8 cellular contexts compared by ENCODE assay signal in the genomic region with DNA sequence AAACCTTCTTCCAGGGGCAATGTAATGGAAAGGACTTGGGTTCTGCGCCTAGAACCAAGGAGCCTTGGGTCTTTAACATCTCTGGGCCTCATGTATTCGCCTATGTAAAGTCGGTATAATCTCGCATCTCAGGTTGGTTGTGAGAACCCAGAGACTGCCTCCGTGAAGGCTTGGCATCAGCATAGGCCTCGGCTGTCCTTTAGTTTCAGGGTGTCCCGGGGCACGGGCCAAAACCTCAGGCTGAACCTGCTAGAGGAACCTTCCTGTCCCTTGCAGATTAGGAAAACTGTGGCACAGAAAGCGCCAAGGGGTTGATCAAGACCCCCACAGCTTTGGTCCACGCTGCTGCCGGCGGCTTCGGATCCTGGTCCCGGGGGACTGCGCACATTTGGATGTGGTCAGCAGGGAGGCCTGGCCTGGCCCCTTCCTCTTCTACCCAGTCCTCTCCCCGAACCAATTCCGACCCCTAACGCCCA. TPM values are rescaled to one million over a fixed set of nuclear protein-coding genes. Genes with fewer than 3 reads are reported as not detected.
DNase-seq lines count a peak whose midpoint lies in the region; ATAC-seq, FAIRE-seq and TF ChIP-seq lines count a peak whose summit lies in the region.

No MANE protein-coding gene starts in this region.

- no peak; the same call in 1 of the 2 replicates for TF ChIP-seq RAD21 in HepG2 (CRISPR knock-in tag; IDR thresholded peaks at IDR 0.05)

- TF ChIP-seq POLR2A in HepG2 (IDR thresholded peaks at IDR 0.05; ENCODE audit: insufficient read depth in 1 of 2, low read depth in 2 of 2, low read length in 2 of 2): no peak

- peaks cover 7% of the 10 kb centered on the region for H3K36me3 Mint-ChIP-seq in activated CD4-positive, alpha-beta T cell treated with anti-CD3 and anti-CD28 coated beads, Interleukin-2, amount 10 ng/mL, durations not matched to agents 24 days and 14 days (ENCODE audit: low read depth)

- TSS peak; percentile 69 for BruUV-seq in HepG2 (replicated peaks; lab: Mats Ljungman, UMichigan)

- peaks cover 46% of the 10 kb centered on the region for H3K4me1 ChIP-seq in HepG2 (ENCODE audit: insufficient read depth, low read length)

- POLR2A ChIA-PET in HepG2 (lab: Yijun Ruan, JAX): interaction anchor here (0.9 to 4.3 kb wide), 6 partner anchors 9 to 91 kb away, joined by 3 to 31 read pairs (median 5); partner anchors contain the start of genes B3GNT9 and NOL3

- H3K4me3 ChIP-seq in HepG2 (replicated peaks in 1 of 3; ENCODE audit: insufficient read depth in 1 of 3, low read depth in 2 of 3, low read length in 3 of 3): peak overlapping the region; percentile 81 to 99 (median 83)

- peak overlapping the region; percentile 91 for H3K4me2 ChIP-seq in HepG2 (ENCODE audit: low read depth, low read length)

- intact Hi-C loops in activated CD4-positive, alpha-beta T cell treated with anti-CD3 and anti-CD28 coated beads, Interleukin-2, amount 10 ng/mL, durations not matched to agents 24 days and 14 days (cut with micrococcal nuclease): loop anchor here (5.0 kb wide), 2 partner anchors 48 to 77 kb away; partner anchors contain the start of genes FBXL8 and TRADD
- intact Hi-C loops in HepG2 (cut with micrococcal nuclease; ENCODE audit: unreplicated experiment): loop anchor here (2.0 kb wide), 1 partner anchor 90 kb away; no protein-coding TSS in a partner anchor

- H3K27me3 Mint-ChIP-seq in activated CD4-positive, alpha-beta T cell treated with anti-CD3 and anti-CD28 coated beads, Interleukin-2, amount 10 ng/mL, durations not matched to agents 24 days and 14 days: no peaks in the 10 kb centered on the region

- H3K4me3 Mint-ChIP-seq in activated CD4-positive, alpha-beta T cell treated with anti-CD3 and anti-CD28 coated beads, Interleukin-2, amount 10 ng/mL, durations not matched to agents 24 days and 14 days: peak overlapping the region; percentile 96

- H3K27ac Mint-ChIP-seq in activated CD4-positive, alpha-beta T cell treated with anti-CD3 and anti-CD28 coated beads, Interleukin-2, amount 10 ng/mL, durations not matched to agents 24 days and 14 days: peak overlapping the region; percentile 75

- no peaks in the 10 kb centered on the region for H3K36me3 ChIP-seq in HepG2 (replicated peaks in 1 of 2; ENCODE audit: control insufficient read depth in 1 of 2, insufficient read depth in 2 of 2, low read length in 2 of 2)

- no peak for TF ChIP-seq CTCF in HepG2 (CRISPR knock-in tag; IDR thresholded peaks at IDR 0.05)

- WGBS in HepG2 (ENCODE audit: low lambda C conversion rate): 77% methylated on average over 18 of the region's 18 CpGs

- H3K27ac ChIP-seq in angular gyrus (ENCODE audit: low read depth, low read length) (peak overlapping the region; percentile 94), HepG2 (ENCODE audit: extremely low read length, insufficient read depth, low read length) (peak overlapping the region; percentile 90), temporal lobe (ENCODE audit: low read depth, low read length) (peak overlapping the region; percentile 87)

- FAIRE-seq in HepG2 (lab: Jason Lieb, UNC): no peak

- DNase-seq in activated CD4-positive, alpha-beta T cell treated with anti-CD3 and anti-CD28 coated beads, Interleukin-2, amount 10 ng/mL, durations not matched to agents 24 days and 14 days: no peak
- no peak for DNase-seq in activated CD4-positive, alpha-beta T cell treated with anti-CD3 and anti-CD28 coated beads, Interleukin-2, amount 50 U/mL, for 4 hours
- DNase-seq in HepG2 (ENCODE audit: low spot score) (no peak), NCI-H2107 (lab: John Stamatoyannopoulos, UW) (no peak), hippocampal formation (lab: John Stamatoyannopoulos, UW) (no peak)

- CTCF ChIA-PET in HepG2 (lab: Yijun Ruan, JAX; ENCODE audit: low intra/inter-chr PET ratio, low total read pairs): interaction anchor here (1.2 kb wide), 1 partner anchor 47 kb away, joined by 3 read pairs; no protein-coding TSS in a partner anchor

- no peak for TF ChIP-seq EP300 in HepG2 (IDR thresholded peaks at IDR 0.05; ENCODE audit: low read depth in 2 of 2, low read length in 2 of 2)
- no peak for TF ChIP-seq EP300 in HepG2 (CRISPR knock-in tag; IDR thresholded peaks at IDR 0.05; ENCODE audit: borderline replicate concordance)

- peak overlapping the region; percentile 92 for H3K9ac ChIP-seq in HepG2 (ENCODE audit: insufficient read depth, low read depth, low read length)

- no peaks in the 10 kb centered on the region for H3K9me3 Mint-ChIP-seq in activated CD4-positive, alpha-beta T cell treated with anti-CD3 and anti-CD28 coated beads, Interleukin-2, amount 10 ng/mL, durations not matched to agents 24 days and 14 days

- H4K20me1 ChIP-seq in HepG2 (ENCODE audit: insufficient read depth, low read length): no peaks in the 10 kb centered on the region; the same call in 1 of the 2 replicates

- no peak overlapping the region for H2AFZ ChIP-seq in HepG2 (ENCODE audit: low read length)

- peaks cover 36% of the 10 kb centered on the region for H3K79me2 ChIP-seq in HepG2 (ENCODE audit: insufficient read depth, low read length)

- H3K9me3 ChIP-seq in HepG2 (ENCODE audit: low read length): no peaks in the 10 kb centered on the region

- in situ Hi-C loops in HepG2 (cut with HindIII; ENCODE audit: extremely low pct_ligation_motif_present, low pct_unique_long_range_greater_than_20kb): no loop called here

- peaks cover 29% of the 10 kb centered on the region for H3K4me1 Mint-ChIP-seq in activated CD4-positive, alpha-beta T cell treated with anti-CD3 and anti-CD28 coated beads, Interleukin-2, amount 10 ng/mL, durations not matched to agents 24 days and 14 days

- no peak for ATAC-seq in HepG2
- no peak for ATAC-seq in GM21381 (IDR thresholded peaks at IDR 0.05; ENCODE audit: unreplicated experiment)

- H3K27me3 ChIP-seq in HepG2 (ENCODE audit: control insufficient read depth in 1 of 2, insufficient read depth in 2 of 2, low read length in 2 of 2): no peaks in the 10 kb centered on the region; a peak in 1 of 5 replicates

RNA-seq across cellular contexts. Expression of gene PHAF1, which starts 0.8 kb away (rescaled TPM):
- 19.4 and 19.8 TPM in 2 replicates for total RNA-seq in activated CD4-positive, alpha-beta T cell treated with anti-CD3 and anti-CD28 coated beads, Interleukin-2, amount 10 ng/mL, durations not matched to agents 24 days and 14 days
- 48.3 and 53.6 TPM in 2 replicates for total RNA-seq in HepG2 (2016; rRNA removed; fragmentation: Illumina TruSeq; extraction: Trizol)
- 10.8 and 11.4 TPM in 2 replicates for total RNA-seq in HepG2 (2016; cell fraction: cytosol; rRNA removed; fragmentation: Illumina TruSeq; extraction: Trizol; ENCODE audit: low read depth)
- 47.8 and 49.5 TPM in 2 replicates for total RNA-seq in HepG2 (2016; cell fraction: insoluble cytoplasmic fraction; rRNA removed; fragmentation: Illumina TruSeq; extraction: Trizol)
- total RNA-seq in HepG2 (2016; cell fraction: membrane; rRNA removed; fragmentation: Illumina TruSeq; extraction: Trizol): 32.3 and 33.6 TPM in 2 replicates
- total RNA-seq in HepG2 (2016; cell fraction: nucleus; rRNA removed; fragmentation: Illumina TruSeq; extraction: Trizol): 53.1 and 54.5 TPM in 2 replicates
- 174 and 184 TPM in 2 replicates for polyA plus RNA-seq in HepG2 (2011; rRNA removed)
- polyA plus RNA-seq in HepG2 (2011; cell fraction: cytosol; rRNA removed): 91.2 and 103 TPM in 2 replicates
- polyA plus RNA-seq in HepG2 (2011; cell fraction: nucleus; rRNA removed): 248 and 255 TPM in 2 replicates
- 66.1 and 70.4 TPM in 2 replicates for polyA plus RNA-seq in HepG2 (2012)
- 4.8 and 5.4 TPM in 2 replicates for polyA plus RNA-seq in HepG2 (2016; cell fraction: cytosol; fragmentation: Illumina TruSeq; extraction: Trizol; ENCODE audit: low read depth)
- 56.4 and 67.0 TPM in 2 replicates for polyA plus RNA-seq in HepG2 (2016; cell fraction: insoluble cytoplasmic fraction; fragmentation: Illumina TruSeq; extraction: Trizol; ENCODE audit: low read depth)
- polyA plus RNA-seq in HepG2 (2016; cell fraction: membrane; fragmentation: Illumina TruSeq; extraction: Trizol; ENCODE audit: low read depth): 14.1 and 16.2 TPM in 2 replicates
- 92.6 and 109 TPM in 2 replicates for polyA plus RNA-seq in HepG2 (2016; cell fraction: nucleus; fragmentation: Illumina TruSeq; extraction: Trizol; ENCODE audit: insufficient read depth, low read depth)
- 43.7 and 236 TPM in 2 replicates for polyA minus RNA-seq in HepG2 (2011; rRNA and poly(A)+ RNA removed; ENCODE audit: low replicate concordance)
- polyA minus RNA-seq in HepG2 (2011; cell fraction: cytosol; rRNA and poly(A)+ RNA removed): 72.6 and 74.1 TPM in 2 replicates
- 219 and 250 TPM in 2 replicates for polyA minus RNA-seq in HepG2 (2011; cell fraction: nucleus; rRNA and poly(A)+ RNA removed)
- 19.2 TPM for total RNA-seq in temporal lobe

RNA-seq across cellular contexts. Expression of gene B3GNT9, which starts 41.8 kb away (rescaled TPM):
- 5.5 and 5.6 TPM in 2 replicates for total RNA-seq in activated CD4-positive, alpha-beta T cell treated with anti-CD3 and anti-CD28 coated beads, Interleukin-2, amount 10 ng/mL, durations not matched to agents 24 days and 14 days
- total RNA-seq in HepG2 (2016; rRNA removed; fragmentation: Illumina TruSeq; extraction: Trizol) (1.5 and 3.1 TPM in 2 replicates), temporal lobe (0.98 TPM)
- total RNA-seq in HepG2 (2016; cell fraction: cytosol; rRNA removed; fragmentation: Illumina TruSeq; extraction: Trizol; ENCODE audit: low read depth): 0.61 and 0.79 TPM in 2 replicates
- 1.5 and 2.9 TPM in 2 replicates for total RNA-seq in HepG2 (2016; cell fraction: insoluble cytoplasmic fraction; rRNA removed; fragmentation: Illumina TruSeq; extraction: Trizol)
- total RNA-seq in HepG2 (2016; cell fraction: membrane; rRNA removed; fragmentation: Illumina TruSeq; extraction: Trizol): 1.8 and 2.1 TPM in 2 replicates
- total RNA-seq in HepG2 (2016; cell fraction: nucleus; rRNA removed; fragmentation: Illumina TruSeq; extraction: Trizol): 1.8 and 2.5 TPM in 2 replicates
- polyA plus RNA-seq in HepG2 (2011; rRNA removed): 1.2 and 1.5 TPM in 2 replicates
- polyA plus RNA-seq in HepG2 (2011; cell fraction: cytosol; rRNA removed): 1.4 and 1.9 TPM in 2 replicates
- polyA plus RNA-seq in HepG2 (2011; cell fraction: nucleus; rRNA removed): 2.0 and 2.5 TPM in 2 replicates
- polyA plus RNA-seq in HepG2 (2012): 0.80 and 0.82 TPM in 2 replicates
- polyA plus RNA-seq in HepG2 (2016; cell fraction: cytosol; fragmentation: Illumina TruSeq; extraction: Trizol; ENCODE audit: low read depth): 0.38 and 0.54 TPM in 2 replicates
- 1.9 and 2.0 TPM in 2 replicates for polyA plus RNA-seq in HepG2 (2016; cell fraction: insoluble cytoplasmic fraction; fragmentation: Illumina TruSeq; extraction: Trizol; ENCODE audit: low read depth)
- 1.3 and 1.7 TPM in 2 replicates for polyA plus RNA-seq in HepG2 (2016; cell fraction: membrane; fragmentation: Illumina TruSeq; extraction: Trizol; ENCODE audit: low read depth)
- 4.0 and 4.3 TPM in 2 replicates for polyA plus RNA-seq in HepG2 (2016; cell fraction: nucleus; fragmentation: Illumina TruSeq; extraction: Trizol; ENCODE audit: insufficient read depth, low read depth)
- 2.8 and 8.7 TPM in 2 replicates for polyA minus RNA-seq in HepG2 (2011; rRNA and poly(A)+ RNA removed; ENCODE audit: low replicate concordance)
- polyA minus RNA-seq in HepG2 (2011; cell fraction: cytosol; rRNA and poly(A)+ RNA removed): 0.99 and 1.1 TPM in 2 replicates
- 0.99 and 1.7 TPM in 2 replicates for polyA minus RNA-seq in HepG2 (2011; cell fraction: nucleus; rRNA and poly(A)+ RNA removed)

RNA-seq across cellular contexts. Expression of gene TRADD, which starts 50.7 kb away (rescaled TPM):
- 28.9 and 30.1 TPM in 2 replicates for total RNA-seq in activated CD4-positive, alpha-beta T cell treated with anti-CD3 and anti-CD28 coated beads, Interleukin-2, amount 10 ng/mL, durations not matched to agents 24 days and 14 days
- total RNA-seq in HepG2 (2016; rRNA removed; fragmentation: Illumina TruSeq; extraction: Trizol) (6.2 and 7.8 TPM in 2 replicates), temporal lobe (0.98 TPM)
- total RNA-seq in HepG2 (2016; cell fraction: cytosol; rRNA removed; fragmentation: Illumina TruSeq; extraction: Trizol; ENCODE audit: low read depth): 3.2 TPM in 2 replicates
- 6.8 and 9.0 TPM in 2 replicates for total RNA-seq in HepG2 (2016; cell fraction: insoluble cytoplasmic fraction; rRNA removed; fragmentation: Illumina TruSeq; extraction: Trizol)
- total RNA-seq in HepG2 (2016; cell fraction: membrane; rRNA removed; fragmentation: Illumina TruSeq; extraction: Trizol): 4.6 and 4.9 TPM in 2 replicates
- 4.8 and 4.9 TPM in 2 replicates for total RNA-seq in HepG2 (2016; cell fraction: nucleus; rRNA removed; fragmentation: Illumina TruSeq; extraction: Trizol)
- 8.2 and 10.3 TPM in 2 replicates for polyA plus RNA-seq in HepG2 (2011; rRNA removed)
- polyA plus RNA-seq in HepG2 (2011; cell fraction: cytosol; rRNA removed): 9.8 and 13.8 TPM in 2 replicates
- 22.9 and 28.2 TPM in 2 replicates for polyA plus RNA-seq in HepG2 (2011; cell fraction: nucleus; rRNA removed)
- polyA plus RNA-seq in HepG2 (2012): 5.3 TPM in 2 replicates
- 3.1 and 3.6 TPM in 2 replicates for polyA plus RNA-seq in HepG2 (2016; cell fraction: cytosol; fragmentation: Illumina TruSeq; extraction: Trizol; ENCODE audit: low read depth)
- 5.3 and 5.9 TPM in 2 replicates for polyA plus RNA-seq in HepG2 (2016; cell fraction: insoluble cytoplasmic fraction; fragmentation: Illumina TruSeq; extraction: Trizol; ENCODE audit: low read depth)
- polyA plus RNA-seq in HepG2 (2016; cell fraction: membrane; fragmentation: Illumina TruSeq; extraction: Trizol; ENCODE audit: low read depth): 3.2 and 3.8 TPM in 2 replicates
- polyA plus RNA-seq in HepG2 (2016; cell fraction: nucleus; fragmentation: Illumina TruSeq; extraction: Trizol; ENCODE audit: insufficient read depth, low read depth): 11.5 and 13.8 TPM in 2 replicates
- 3.4 and 5.6 TPM in 2 replicates for polyA minus RNA-seq in HepG2 (2011; rRNA and poly(A)+ RNA removed; ENCODE audit: low replicate concordance)
- 4.1 and 5.0 TPM in 2 replicates for polyA minus RNA-seq in HepG2 (2011; cell fraction: cytosol; rRNA and poly(A)+ RNA removed)
- polyA minus RNA-seq in HepG2 (2011; cell fraction: nucleus; rRNA and poly(A)+ RNA removed): 5.0 TPM in 2 replicates

RNA-seq across cellular contexts. Expression of gene FBXL8, which starts 50.8 kb away (rescaled TPM):
- total RNA-seq in activated CD4-positive, alpha-beta T cell treated with anti-CD3 and anti-CD28 coated beads, Interleukin-2, amount 10 ng/mL, durations not matched to agents 24 days and 14 days: 25.1 and 30.0 TPM in 2 replicates
- total RNA-seq in HepG2 (2016; rRNA removed; fragmentation: Illumina TruSeq; extraction: Trizol) (1.5 and 3.9 TPM in 2 replicates), temporal lobe (0.49 TPM)
- total RNA-seq in HepG2 (2016; cell fraction: cytosol; rRNA removed; fragmentation: Illumina TruSeq; extraction: Trizol; ENCODE audit: low read depth): 0.81 and 0.88 TPM in 2 replicates
- 1.2 and 3.5 TPM in 2 replicates for total RNA-seq in HepG2 (2016; cell fraction: insoluble cytoplasmic fraction; rRNA removed; fragmentation: Illumina TruSeq; extraction: Trizol)
- 1.9 and 2.3 TPM in 2 replicates for total RNA-seq in HepG2 (2016; cell fraction: membrane; rRNA removed; fragmentation: Illumina TruSeq; extraction: Trizol)
- total RNA-seq in HepG2 (2016; cell fraction: nucleus; rRNA removed; fragmentation: Illumina TruSeq; extraction: Trizol): 4.6 and 4.8 TPM in 2 replicates
- polyA plus RNA-seq in HepG2 (2011; rRNA removed): 9.3 and 10.9 TPM in 2 replicates
- polyA plus RNA-seq in HepG2 (2011; cell fraction: cytosol; rRNA removed): 3.2 and 6.0 TPM in 2 replicates
- 173 and 222 TPM in 2 replicates for polyA plus RNA-seq in HepG2 (2011; cell fraction: nucleus; rRNA removed)
- 5.8 and 7.5 TPM in 2 replicates for polyA plus RNA-seq in HepG2 (2012)
- polyA plus RNA-seq in HepG2 (2016; cell fraction: cytosol; fragmentation: Illumina TruSeq; extraction: Trizol; ENCODE audit: low read depth): 0.17 and 0.29 TPM in 2 replicates
- 2.0 and 2.2 TPM in 2 replicates for polyA plus RNA-seq in HepG2 (2016; cell fraction: insoluble cytoplasmic fraction; fragmentation: Illumina TruSeq; extraction: Trizol; ENCODE audit: low read depth)
- polyA plus RNA-seq in HepG2 (2016; cell fraction: membrane; fragmentation: Illumina TruSeq; extraction: Trizol; ENCODE audit: low read depth): 0.58 and 0.92 TPM in 2 replicates
- 9.5 and 16.0 TPM in 2 replicates for polyA plus RNA-seq in HepG2 (2016; cell fraction: nucleus; fragmentation: Illumina TruSeq; extraction: Trizol; ENCODE audit: insufficient read depth, low read depth)
- polyA minus RNA-seq in HepG2 (2011; rRNA and poly(A)+ RNA removed; ENCODE audit: low replicate concordance): 4.6 and 9.2 TPM in 2 replicates
- polyA minus RNA-seq in HepG2 (2011; cell fraction: cytosol; rRNA and poly(A)+ RNA removed): 2.9 and 3.2 TPM in 2 replicates
- 19.1 and 22.3 TPM in 2 replicates for polyA minus RNA-seq in HepG2 (2011; cell fraction: nucleus; rRNA and poly(A)+ RNA removed)

RNA-seq across cellular contexts. Expression of gene HSF4, which starts 55.6 kb away (rescaled TPM):
- total RNA-seq in activated CD4-positive, alpha-beta T cell treated with anti-CD3 and anti-CD28 coated beads, Interleukin-2, amount 10 ng/mL, durations not matched to agents 24 days and 14 days: 48.5 and 54.0 TPM in 2 replicates
- total RNA-seq in HepG2 (2016; rRNA removed; fragmentation: Illumina TruSeq; extraction: Trizol): 0.41 and 3.5 TPM in 2 replicates
- 0.44 and 1.0 TPM in 2 replicates for total RNA-seq in HepG2 (2016; cell fraction: cytosol; rRNA removed; fragmentation: Illumina TruSeq; extraction: Trizol; ENCODE audit: low read depth)
- total RNA-seq in HepG2 (2016; cell fraction: insoluble cytoplasmic fraction; rRNA removed; fragmentation: Illumina TruSeq; extraction: Trizol): 0.79 and 3.2 TPM in 2 replicates
- total RNA-seq in HepG2 (2016; cell fraction: membrane; rRNA removed; fragmentation: Illumina TruSeq; extraction: Trizol): 0.59 and 0.68 TPM in 2 replicates
- 4.6 and 5.3 TPM in 2 replicates for total RNA-seq in HepG2 (2016; cell fraction: nucleus; rRNA removed; fragmentation: Illumina TruSeq; extraction: Trizol)
- polyA plus RNA-seq in HepG2 (2011; rRNA removed): 16.9 and 17.9 TPM in 2 replicates
- polyA plus RNA-seq in HepG2 (2011; cell fraction: cytosol; rRNA removed): 1.8 and 2.3 TPM in 2 replicates
- 319 and 364 TPM in 2 replicates for polyA plus RNA-seq in HepG2 (2011; cell fraction: nucleus; rRNA removed)
- 12.3 and 18.7 TPM in 2 replicates for polyA plus RNA-seq in HepG2 (2012)
- polyA plus RNA-seq in HepG2 (2016; cell fraction: cytosol; fragmentation: Illumina TruSeq; extraction: Trizol; ENCODE audit: low read depth): 0.77 TPM in 1 of 2 replicates, not detected in the other
- polyA plus RNA-seq in HepG2 (2016; cell fraction: insoluble cytoplasmic fraction; fragmentation: Illumina TruSeq; extraction: Trizol; ENCODE audit: low read depth): 0.87 and 1.1 TPM in 2 replicates
- polyA plus RNA-seq in HepG2 (2016; cell fraction: membrane; fragmentation: Illumina TruSeq; extraction: Trizol; ENCODE audit: low read depth): 0.36 and 0.41 TPM in 2 replicates
- polyA plus RNA-seq in HepG2 (2016; cell fraction: nucleus; fragmentation: Illumina TruSeq; extraction: Trizol; ENCODE audit: insufficient read depth, low read depth): 18.4 and 20.6 TPM in 2 replicates
- polyA minus RNA-seq in HepG2 (2011; rRNA and poly(A)+ RNA removed; ENCODE audit: low replicate concordance): 7.7 and 14.1 TPM in 2 replicates
- polyA minus RNA-seq in HepG2 (2011; cell fraction: cytosol; rRNA and poly(A)+ RNA removed): 1.1 TPM in 1 of 2 replicates, not detected in the other
- 19.5 and 25.2 TPM in 2 replicates for polyA minus RNA-seq in HepG2 (2011; cell fraction: nucleus; rRNA and poly(A)+ RNA removed)
- total RNA-seq in temporal lobe: 5.9 TPM
